8 cellular contexts compared by ENCODE assay signal in the genomic region with DNA sequence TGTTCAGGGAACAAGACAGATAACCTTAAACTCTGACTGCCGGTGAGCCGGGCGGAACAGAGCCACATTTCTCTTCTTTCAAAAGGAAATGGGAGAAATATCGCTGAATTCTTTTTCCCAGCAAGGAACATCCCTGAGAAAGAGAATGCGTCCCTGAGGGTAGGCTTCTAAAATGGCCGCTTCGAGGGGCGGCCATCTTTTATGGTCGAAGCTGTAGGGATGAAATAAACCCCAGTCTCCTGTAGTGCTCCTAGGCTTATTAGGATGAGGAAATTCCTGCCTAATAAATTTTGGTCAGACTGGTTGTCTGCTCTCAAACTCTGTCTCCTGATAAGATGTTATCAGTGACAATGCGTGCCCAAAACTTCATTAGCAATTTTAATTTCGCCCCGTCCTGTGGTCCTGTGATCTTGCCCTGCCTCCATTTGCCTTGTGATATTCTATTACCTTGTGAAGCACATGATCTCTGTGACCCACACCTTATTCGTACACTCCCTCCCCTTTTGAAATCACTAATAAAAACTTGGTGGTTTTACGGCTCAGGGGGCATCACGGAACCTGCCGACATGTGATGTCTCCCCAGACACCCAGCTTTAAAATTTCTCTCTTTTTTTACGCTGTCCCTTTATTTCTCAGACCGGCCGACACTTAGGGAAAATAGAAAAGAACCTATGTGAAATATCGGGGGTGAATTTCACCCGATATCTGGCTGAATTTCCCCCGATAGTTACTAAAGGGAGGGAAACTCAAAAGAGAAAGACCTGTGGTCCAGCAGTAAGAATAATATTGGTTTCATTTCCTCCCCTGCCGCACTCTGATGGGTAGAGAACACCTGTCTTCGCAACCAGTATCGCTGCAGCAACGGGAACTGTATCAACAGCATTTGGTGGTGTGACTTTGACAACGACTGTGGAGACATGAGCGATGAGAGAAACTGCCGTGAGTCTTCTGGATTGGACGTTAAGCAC.
DNase-seq lines count a peak whose midpoint lies in the region; ATAC-seq and TF ChIP-seq lines count a peak whose summit lies in the region.
"Not testable (repeated sequence)": the region's sequence is repeated elsewhere in the genome, so short reads cannot be mapped to it uniquely, and the experiment has no call there.

No MANE protein-coding gene starts in this region.

- H3K9me2 ChIP-seq in MM.1S (replicated peaks; ENCODE audit: insufficient read depth, low read length), result not testable (repeated sequence)

- peak; percentile 20 for TF ChIP-seq POLR2A in GM18526 (IDR thresholded peaks at IDR 0.05; ENCODE audit: extremely low read depth, insufficient read length)

- TF ChIP-seq CTCF in GM06990 (IDR thresholded peaks at IDR 0.05; ENCODE audit: insufficient read depth, low read length, poor library complexity, severe bottlenecking); MM.1S (IDR thresholded peaks at IDR 0.05; ENCODE audit: low read length): not testable (repeated sequence)

- ATAC-seq in GM19395 (IDR thresholded peaks at IDR 0.05; ENCODE audit: unreplicated experiment), result peak; percentile 99
- peak; percentile 99 for ATAC-seq in GM21619 (IDR thresholded peaks at IDR 0.05; ENCODE audit: unreplicated experiment)
- peak; percentile 97 for ATAC-seq in HG02884 (IDR thresholded peaks at IDR 0.05; ENCODE audit: unreplicated experiment)
- peak; percentile 99 for ATAC-seq in HG03175 (IDR thresholded peaks at IDR 0.05; ENCODE audit: unreplicated experiment)
- peak; percentile 56 for ATAC-seq in effector memory CD8-positive, alpha-beta T cell (replicated peaks)

- not testable (repeated sequence) for H2AFZ ChIP-seq in MM.1S (ENCODE audit: low read length)

- H3K27me3 Mint-ChIP-seq in effector memory CD8-positive, alpha-beta T cell, result not testable (repeated sequence)

- peaks cover 8 to 14% of the 10 kb centered on the region in 2 donors for H3K4me1 Mint-ChIP-seq in effector memory CD8-positive, alpha-beta T cell (ENCODE audit: low read depth in 2 of 2)

- H3K4me3 ChIP-seq in GM06990 (replicated peaks; ENCODE audit: low read depth, low read length); MM.1S (ENCODE audit: low read length): not testable (repeated sequence)

- H3K36me3 Mint-ChIP-seq in effector memory CD8-positive, alpha-beta T cell (ENCODE audit: insufficient read depth), result peaks cover 63% of the 10 kb centered on the region

- H3F3A ChIP-seq in MM.1S (ENCODE audit: insufficient read depth, low read length), result not testable (repeated sequence)

- peak overlapping the region in 1 of 2 donors; percentile 29 for H3K4me3 Mint-ChIP-seq in effector memory CD8-positive, alpha-beta T cell

- H3K36me3 ChIP-seq in GM06990 (ENCODE audit: control insufficient read depth, insufficient read depth, low read length), result peaks cover 28% of the 10 kb centered on the region
- H3K36me3 ChIP-seq in MM.1S (replicated peaks; ENCODE audit: insufficient read depth, low read length), result not testable (repeated sequence)

- H3K4me1 ChIP-seq in MM.1S (ENCODE audit: low read length), result not testable (repeated sequence)

- not testable (repeated sequence) for H3K9me3 Mint-ChIP-seq in effector memory CD8-positive, alpha-beta T cell

- peak overlapping the region; percentile 27; the same call in 1 of the 2 replicates for H3K4me2 ChIP-seq in MM.1S (ENCODE audit: low read depth, low read length)

- not testable (repeated sequence) for H3K9me3 ChIP-seq in MM.1S (replicated peaks; ENCODE audit: insufficient read depth, low read length)

- DNase-seq in GM06990 (ENCODE audit: extremely low read depth, insufficient read length), result peak; percentile 87
- DNase-seq in MM.1S, result peak; percentile 88
- not testable (repeated sequence) for DNase-seq in effector memory CD8-positive, alpha-beta T cell

- not testable (repeated sequence) for H3K27me3 ChIP-seq in GM06990 (replicated peaks; ENCODE audit: control insufficient read depth, insufficient read depth, low read length)
- H3K27me3 ChIP-seq in MM.1S (replicated peaks; ENCODE audit: insufficient read depth, low read length), result peaks cover 24% of the 10 kb centered on the region

- not testable (repeated sequence) for H3K27ac ChIP-seq in MM.1S (ENCODE audit: low read length)

- peak overlapping the region in 1 of 2 donors; percentile 59 for H3K27ac Mint-ChIP-seq in effector memory CD8-positive, alpha-beta T cell

- H3K79me2 ChIP-seq in MM.1S (ENCODE audit: low read length), result not testable (repeated sequence)

- H3K9ac ChIP-seq in MM.1S (ENCODE audit: low read length), result not testable (repeated sequence)

- not testable (repeated sequence) for H4K20me1 ChIP-seq in MM.1S (ENCODE audit: insufficient read depth, low read length)
